ENCODE assay signal across 10 cellular contexts in genomic region chr16:77298638-77299360, GRCh38.
DNase-seq lines count a peak whose midpoint lies in the region; ATAC-seq and TF ChIP-seq lines count a peak whose summit lies in the region.
"Had no signal": no experiment of that assay in that cellular context is flagged by ENCODE, and none has a peak within 500 bp of the region (broad histone marks: within the 10 kb centered on the region; RNA-seq: fewer than 3 reads in every experiment).

No MANE protein-coding gene starts in this region.

- no peaks in the 10 kb centered on the region for H3K9me3 ChIP-seq in mesenchymal stem cell (ENCODE audit: control insufficient read depth, low read length)

- in situ Hi-C loops in astrocyte of the cerebellum (cut with HindIII; ENCODE audit: low sequenced_read_pairs), result no loop called here

- H3K36me3 Mint-ChIP-seq in T-cell, result no peaks in the 10 kb centered on the region
- no peaks in the 10 kb centered on the region for H3K36me3 Mint-ChIP-seq in activated CD8-positive, alpha-beta memory T cell treated with anti-CD3 and anti-CD28 coated beads, Interleukin-2, amount 10 ng/mL, durations not matched to agents 7 days and 5 days
- H3K36me3 Mint-ChIP-seq: memory B cell had no signal

- no peak overlapping the region for H3K23ac ChIP-seq in mesenchymal stem cell (ENCODE audit: low read length in 2 of 2)

- no peak overlapping the region for H2AK5ac ChIP-seq in mesenchymal stem cell (ENCODE audit: low read length, severe bottlenecking)

- H3K36me3 ChIP-seq in mesenchymal stem cell (ENCODE audit: control insufficient read depth in 1 of 2, insufficient read depth in 2 of 2, low read depth in 1 of 2, low read length in 2 of 2), result no peaks in the 10 kb centered on the region

- POLR2A ChIA-PET in T-cell (lab: Charles Lee), result no interaction called here

- TF ChIP-seq CTCF in AG09319 (IDR thresholded peaks at IDR 0.05; ENCODE audit: low read depth, low read length) (no peak), astrocyte of the cerebellum (IDR thresholded peaks at IDR 0.05; ENCODE audit: low read depth, low read length, missing control alignments) (no peak)

- ATAC-seq in HG03571 (IDR thresholded peaks at IDR 0.05; ENCODE audit: unreplicated experiment) (no peak), T-cell (replicated peaks in 1 of 4) (no peak)
- ATAC-seq in activated CD8-positive, alpha-beta memory T cell treated with anti-CD3 and anti-CD28 coated beads, Interleukin-2, amount 10 ng/mL, durations not matched to agents 7 days and 5 days, result no peak

- DNase-seq in AG09319 (ENCODE audit: extremely low read depth, low read depth), result peak; percentile 68
- peak; percentile 91 for DNase-seq in astrocyte of the cerebellum (ENCODE audit: low read depth)
- peak; percentile 93 for DNase-seq in mesenchymal stem cell
- DNase-seq in T-cell, result no peak
- DNase-seq in cerebellar nuclear complex (lab: John Stamatoyannopoulos, UW), result no peak
- DNase-seq in activated CD8-positive, alpha-beta memory T cell treated with anti-CD3 and anti-CD28 coated beads, Interleukin-2, amount 10 ng/mL, durations not matched to agents 7 days and 5 days, result no peak
- DNase-seq: Right ventricle myocardium superior had no signal

- CTCF ChIA-PET in T-cell (lab: Charles Lee), result interaction anchor here in 1 of 2 donors (0.7 kb wide), 1 partner anchor 225 kb away, joined by 3 read pairs; no protein-coding TSS in a partner anchor
- CTCF ChIA-PET in activated CD8-positive, alpha-beta memory T cell treated with anti-CD3 and anti-CD28 coated beads, Interleukin-2, amount 10 ng/mL, durations not matched to agents 7 days and 5 days (lab: Charles Lee), result no interaction called here

- H3K4me3 ChIP-seq in astrocyte of the cerebellum (ENCODE audit: low read depth, low read length) (no peak overlapping the region), mesenchymal stem cell (ENCODE audit: insufficient read depth in 1 of 2, low read depth in 1 of 2, low read length in 2 of 2) (no peak overlapping the region)

- H3K18ac ChIP-seq in mesenchymal stem cell (ENCODE audit: low read depth in 1 of 2, low read length in 2 of 2), result no peak overlapping the region

- no peak overlapping the region for H2BK12ac ChIP-seq in mesenchymal stem cell (ENCODE audit: low read length in 2 of 2)

- 13% methylated on average over 7 of the region's 8 CpGs for WGBS in mesenchymal stem cell

- no peak overlapping the region for H2AFZ ChIP-seq in mesenchymal stem cell (ENCODE audit: low read depth, low read length)

- H3K79me1 ChIP-seq in mesenchymal stem cell (replicated peaks; ENCODE audit: low read length, poor library complexity, severe bottlenecking), result no peaks in the 10 kb centered on the region

- no peak overlapping the region for H2BK120ac ChIP-seq in mesenchymal stem cell (ENCODE audit: low read depth, low read length)

- H3K27me3 Mint-ChIP-seq in T-cell, result peaks cover 4 to 7% of the 10 kb centered on the region in 2 donors
- H3K27me3 Mint-ChIP-seq in activated CD8-positive, alpha-beta memory T cell treated with anti-CD3 and anti-CD28 coated beads, Interleukin-2, amount 10 ng/mL, durations not matched to agents 7 days and 5 days, result peaks cover 5% of the 10 kb centered on the region

- H2BK15ac ChIP-seq in mesenchymal stem cell (ENCODE audit: low read depth, poor library complexity, severe bottlenecking), result no peak overlapping the region

- H3K27me3 ChIP-seq in mesenchymal stem cell (ENCODE audit: control insufficient read depth in 1 of 2, insufficient read depth in 1 of 2, low read length in 2 of 2), result no peaks in the 10 kb centered on the region

- H3K14ac ChIP-seq in mesenchymal stem cell (ENCODE audit: low read length in 2 of 2), result no peak overlapping the region

- peaks cover 0 to 3% (median 0%) of the 10 kb centered on the region in 3 donors for H3K9me3 Mint-ChIP-seq in T-cell
- no peaks in the 10 kb centered on the region for H3K9me3 Mint-ChIP-seq in activated CD8-positive, alpha-beta memory T cell treated with anti-CD3 and anti-CD28 coated beads, Interleukin-2, amount 10 ng/mL, durations not matched to agents 7 days and 5 days (ENCODE audit: low read depth)
- H3K9me3 Mint-ChIP-seq: memory B cell had no signal

- peak overlapping the region; percentile 66 for H3K9ac ChIP-seq in mesenchymal stem cell (ENCODE audit: low read length)

- no peak for TF ChIP-seq RAD21 in Ishikawa (IDR thresholded peaks at IDR 0.05; ENCODE audit: low read depth)

- H3K27ac ChIP-seq in mesenchymal stem cell (ENCODE audit: low read length, poor library complexity, severe bottlenecking), result peak overlapping the region; percentile 97

- H3K27ac Mint-ChIP-seq in T-cell, result no peak overlapping the region
- H3K27ac Mint-ChIP-seq in activated CD8-positive, alpha-beta memory T cell treated with anti-CD3 and anti-CD28 coated beads, Interleukin-2, amount 10 ng/mL, durations not matched to agents 7 days and 5 days, result no peak overlapping the region

- no peak overlapping the region for H3K4me3 Mint-ChIP-seq in T-cell
- H3K4me3 Mint-ChIP-seq in activated CD8-positive, alpha-beta memory T cell treated with anti-CD3 and anti-CD28 coated beads, Interleukin-2, amount 10 ng/mL, durations not matched to agents 7 days and 5 days, result no peak overlapping the region
- H3K4me3 Mint-ChIP-seq: memory B cell had no signal

- H3K4ac ChIP-seq in mesenchymal stem cell (ENCODE audit: low read depth in 1 of 2, low read length in 2 of 2), result no peak overlapping the region

- H3K4me2 ChIP-seq in mesenchymal stem cell (ENCODE audit: low read length, poor library complexity, severe bottlenecking), result peak overlapping the region; percentile 43

- H4K91ac ChIP-seq in mesenchymal stem cell (ENCODE audit: low read length), result no peak overlapping the region

- TF ChIP-seq EP300 in Ishikawa (IDR thresholded peaks at IDR 0.05; ENCODE audit: borderline replicate concordance), result peak; percentile 79; the same call in 1 of the 2 replicates

- no peaks in the 10 kb centered on the region for H3K4me1 Mint-ChIP-seq in T-cell
- H3K4me1 Mint-ChIP-seq in activated CD8-positive, alpha-beta memory T cell treated with anti-CD3 and anti-CD28 coated beads, Interleukin-2, amount 10 ng/mL, durations not matched to agents 7 days and 5 days, result no peaks in the 10 kb centered on the region

- peaks cover 7% of the 10 kb centered on the region for H3K4me1 ChIP-seq in mesenchymal stem cell (ENCODE audit: control insufficient read depth, insufficient read depth, low read depth, low read length)

- no peak overlapping the region for H4K8ac ChIP-seq in mesenchymal stem cell (ENCODE audit: low read length)

- H2BK5ac ChIP-seq in mesenchymal stem cell (ENCODE audit: low read depth, low read length, poor library complexity, severe bottlenecking), result no peak overlapping the region

TF ChIP-seq in Ishikawa, 13 proteins besides CTCF, POLR2A, EP300 and RAD21:
- TF ChIP-seq YY1 (IDR thresholded peaks at IDR 0.05; ENCODE audit: low read depth), result no peak
- no peak for TF ChIP-seq ZBTB7A (IDR thresholded peaks at IDR 0.05; ENCODE audit: low read depth)
- no peak for TF ChIP-seq NFIC (IDR thresholded peaks at IDR 0.05)
- no peak for TF ChIP-seq TAF1 (IDR thresholded peaks at IDR 0.05; ENCODE audit: low read depth)
- no peak for TF ChIP-seq FOXM1 (IDR thresholded peaks at IDR 0.05; ENCODE audit: borderline replicate concordance, low read depth)
- peak; percentile 72 for TF ChIP-seq TCF12 (IDR thresholded peaks at IDR 0.05; ENCODE audit: low read depth)
- TF ChIP-seq MAX (IDR thresholded peaks at IDR 0.05), result no peak
- peak; percentile 71 for TF ChIP-seq CEBPB (IDR thresholded peaks at IDR 0.05)
- TF ChIP-seq USF1 (IDR thresholded peaks at IDR 0.05), result no peak
- peak; percentile 72 for TF ChIP-seq TEAD4 (IDR thresholded peaks at IDR 0.05)
- TF ChIP-seq EGR1 (IDR thresholded peaks at IDR 0.05), result no peak
- no peak for TF ChIP-seq CREB1 (IDR thresholded peaks at IDR 0.05; ENCODE audit: low read depth)
- no peak for TF ChIP-seq REST (IDR thresholded peaks at IDR 0.05; ENCODE audit: low read depth)

Comparison
In these comparisons a context has a peak if more than half of its experiments do, and no peak if none do; other contexts are left out.
1. DNase-seq: peak in AG09319 (single experiment), astrocyte of the cerebellum (single experiment) and mesenchymal stem cell (single experiment); none in T-cell (0 of 34), cerebellar nuclear complex (0 of 2) and activated CD8-positive, alpha-beta memory T cell treated with anti-CD3 and anti-CD28 coated beads, Interleukin-2, amount 10 ng/mL, durations not matched to agents 7 days and 5 days (single experiment).